ENCODE assay signal across 25 cellular contexts in genomic region chr21:42154237-42155044, GRCh38.
A peak's percentile ranks its signal among the peaks of the same experiment; 100 is the strongest.
DNase-seq lines count a peak whose midpoint lies in the region; ATAC-seq and TF ChIP-seq lines count a peak whose summit lies in the region.
"Had no signal": no experiment of that assay in that cellular context is flagged by ENCODE, and none has a peak within 500 bp of the region (broad histone marks: within the 10 kb centered on the region; RNA-seq: fewer than 3 reads in every experiment).

No MANE protein-coding gene starts in this region.

- peak overlapping the region; percentile 57 for H4K91ac ChIP-seq in neuronal stem cell (ENCODE audit: low read depth, low read length, poor library complexity)

- peak overlapping the region; percentile 36 for H2AK5ac ChIP-seq in neuronal stem cell (ENCODE audit: low read depth, low read length)

- no peak for DNase-seq in activated CD4-positive, alpha-beta memory T cell treated with anti-CD3 and anti-CD28 coated beads, Interleukin-2, amount 10 ng/mL, durations not matched to agents 7 days and 5 days
- DNase-seq in activated CD4-positive, alpha-beta memory T cell treated with anti-CD3 and anti-CD28 coated beads for 36 hours: no peak
- peak; percentile 17 for DNase-seq in endodermal cell
- no peak for DNase-seq in neuronal stem cell (ENCODE audit: low spot score)
- DNase-seq in psoas muscle: no peak
- DNase-seq in GM19238 (ENCODE audit: insufficient read length, low spot score): no peak
- DNase-seq: 8988T; CD4-positive, CD25-positive, alpha-beta regulatory T cell; GM23248; HFFc6; KBM-7; NCI-H1092 treated with DMSO at 0.1 percent for 48 hours; NCI-H146; NCI-H2029 treated with DMSO at 0.1 percent for 48 hours; NCI-H226; NCI-H510A treated with DMSO at 0.1 percent for 48 hours; NCI-H748 treated with DMSO at 0.1 percent for 48 hours; PC-9; RPMI8226; SHP77 had no signal

- H3K14ac ChIP-seq in neuronal stem cell (ENCODE audit: low read length): peak overlapping the region; percentile 83

- intact Hi-C loops in activated CD4-positive, alpha-beta memory T cell treated with anti-CD3 and anti-CD28 coated beads for 36 hours (cut with micrococcal nuclease): no loop called here
- intact Hi-C loops in psoas muscle (cut with DNase I): no loop called here

- H3K27me3 ChIP-seq in BLaER1 treated with 17β-estradiol and CSF1 and Interleukin-3, amounts not matched to agents 10 nM and 100 nM: no peaks in the 10 kb centered on the region
- H3K27me3 ChIP-seq in endodermal cell (ENCODE audit: control insufficient read depth, insufficient read depth, low read length, poor library complexity, severe bottlenecking) (no peaks in the 10 kb centered on the region), neuronal stem cell (ENCODE audit: control insufficient read depth in 3 of 3, insufficient read depth in 3 of 3, low read depth in 1 of 3, low read length in 3 of 3) (peaks cover 0 to 10% (median 0%) of the 10 kb centered on the region in 3 experiments), psoas muscle (ENCODE audit: insufficient read depth in 3 of 3, low read length in 2 of 3) (no peaks in the 10 kb centered on the region)

- no peak overlapping the region for H4K8ac ChIP-seq in neuronal stem cell (ENCODE audit: low read depth, low read length)

- H3K4me2 ChIP-seq in BLaER1 treated with 17β-estradiol and CSF1 and Interleukin-3, amounts not matched to agents 10 nM and 100 nM: peak overlapping the region in 8 of 11 experiments; percentile 19 to 77 (median 62); a peak in 13 of 22 replicates
- H3K4me2 ChIP-seq in neuronal stem cell (ENCODE audit: insufficient read depth, low read length, poor library complexity, severe bottlenecking): no peak overlapping the region
- H3K4me2 ChIP-seq: PC-9 had no signal

- no peak overlapping the region for H3K4ac ChIP-seq in neuronal stem cell (ENCODE audit: low read length)

- H3K27me3 Mint-ChIP-seq in activated CD4-positive, alpha-beta memory T cell treated with anti-CD3 and anti-CD28 coated beads, Interleukin-2, amount 10 ng/mL, durations not matched to agents 7 days and 5 days: peaks cover 9% of the 10 kb centered on the region
- H3K27me3 Mint-ChIP-seq in activated CD4-positive, alpha-beta memory T cell treated with anti-CD3 and anti-CD28 coated beads for 36 hours: no peaks in the 10 kb centered on the region
- H3K27me3 Mint-ChIP-seq in endodermal cell (ENCODE audit: insufficient read depth): no peaks in the 10 kb centered on the region

- H2AFZ ChIP-seq in neuronal stem cell (ENCODE audit: low read length): no peak overlapping the region
- H2AFZ ChIP-seq: GM23248, PC-9 had no signal

- H3K9me3 ChIP-seq in BLaER1 treated with 17β-estradiol and CSF1 and Interleukin-3, amounts not matched to agents 10 nM and 100 nM (replicated peaks in 1 of 11): no peaks in the 10 kb centered on the region
- H3K9me3 ChIP-seq in endodermal cell (ENCODE audit: control insufficient read depth, low read length) (no peaks in the 10 kb centered on the region), neuronal stem cell (replicated peaks in 1 of 2; ENCODE audit: control insufficient read depth in 2 of 2, insufficient read depth in 1 of 2, low read depth in 1 of 2, low read length in 2 of 2) (no peaks in the 10 kb centered on the region), psoas muscle (no peaks in the 10 kb centered on the region)

- H2BK12ac ChIP-seq in neuronal stem cell (ENCODE audit: low read length): no peak overlapping the region

- no peaks in the 10 kb centered on the region for H3K79me1 ChIP-seq in neuronal stem cell (ENCODE audit: low read depth, low read length)

- no peak overlapping the region for H2BK120ac ChIP-seq in neuronal stem cell (ENCODE audit: low read depth, low read length)

- no peak overlapping the region for H3K27ac ChIP-seq in BLaER1 treated with 17β-estradiol and CSF1 and Interleukin-3, amounts not matched to agents 10 nM and 100 nM
- no peak overlapping the region for H3K27ac ChIP-seq in endodermal cell (ENCODE audit: low read depth, low read length)
- H3K27ac ChIP-seq in neuronal stem cell (replicated peaks; ENCODE audit: low read length): no peak overlapping the region
- no peak overlapping the region for H3K27ac ChIP-seq in psoas muscle
- H3K27ac ChIP-seq: GM23248, HL-60, PC-9, SK-N-MC had no signal

- no peaks in the 10 kb centered on the region for H3K36me3 Mint-ChIP-seq in activated CD4-positive, alpha-beta memory T cell treated with anti-CD3 and anti-CD28 coated beads, Interleukin-2, amount 10 ng/mL, durations not matched to agents 7 days and 5 days (ENCODE audit: low read depth)
- H3K36me3 Mint-ChIP-seq in activated CD4-positive, alpha-beta memory T cell treated with anti-CD3 and anti-CD28 coated beads for 36 hours: no peaks in the 10 kb centered on the region
- no peaks in the 10 kb centered on the region for H3K36me3 Mint-ChIP-seq in endodermal cell (ENCODE audit: low read depth)
- H3K36me3 Mint-ChIP-seq: CD4-positive, CD25-positive, alpha-beta regulatory T cell had no signal

- peaks cover 0 to 21% (median 14%) of the 10 kb centered on the region in 10 experiments; a peak in 15 of 20 replicates for H3K4me1 ChIP-seq in BLaER1 treated with 17β-estradiol and CSF1 and Interleukin-3, amounts not matched to agents 10 nM and 100 nM
- no peaks in the 10 kb centered on the region for H3K4me1 ChIP-seq in endodermal cell (ENCODE audit: control insufficient read depth, insufficient read depth, low read length)
- H3K4me1 ChIP-seq in neuronal stem cell (ENCODE audit: control insufficient read depth in 2 of 2, insufficient read depth in 1 of 2, low read depth in 1 of 2, low read length in 2 of 2): peaks cover 0 to 2% of the 10 kb centered on the region in 2 donors
- no peaks in the 10 kb centered on the region for H3K4me1 ChIP-seq in psoas muscle

- no peak overlapping the region for H3K4me3 ChIP-seq in BLaER1 treated with 17β-estradiol and CSF1 and Interleukin-3, amounts not matched to agents 10 nM and 100 nM
- no peak overlapping the region for H3K4me3 ChIP-seq in endodermal cell (ENCODE audit: low read length)
- no peak overlapping the region for H3K4me3 ChIP-seq in neuronal stem cell (ENCODE audit: low read length in 2 of 2)
- H3K4me3 ChIP-seq in psoas muscle: no peak overlapping the region
- H3K4me3 ChIP-seq: GM23248, PC-9, SK-N-MC had no signal

- no peaks in the 10 kb centered on the region for H3K9me3 Mint-ChIP-seq in activated CD4-positive, alpha-beta memory T cell treated with anti-CD3 and anti-CD28 coated beads, Interleukin-2, amount 10 ng/mL, durations not matched to agents 7 days and 5 days
- no peaks in the 10 kb centered on the region for H3K9me3 Mint-ChIP-seq in activated CD4-positive, alpha-beta memory T cell treated with anti-CD3 and anti-CD28 coated beads for 36 hours
- no peaks in the 10 kb centered on the region for H3K9me3 Mint-ChIP-seq in endodermal cell
- H3K9me3 Mint-ChIP-seq: CD4-positive, CD25-positive, alpha-beta regulatory T cell; H9; HFFc6 had no signal

- H3K4me3 Mint-ChIP-seq in activated CD4-positive, alpha-beta memory T cell treated with anti-CD3 and anti-CD28 coated beads, Interleukin-2, amount 10 ng/mL, durations not matched to agents 7 days and 5 days: no peak overlapping the region
- H3K4me3 Mint-ChIP-seq in activated CD4-positive, alpha-beta memory T cell treated with anti-CD3 and anti-CD28 coated beads for 36 hours: no peak overlapping the region
- no peak overlapping the region for H3K4me3 Mint-ChIP-seq in endodermal cell
- H3K4me3 Mint-ChIP-seq: CD4-positive, CD25-positive, alpha-beta regulatory T cell; H9; HFFc6 had no signal

- H3K27ac Mint-ChIP-seq in activated CD4-positive, alpha-beta memory T cell treated with anti-CD3 and anti-CD28 coated beads, Interleukin-2, amount 10 ng/mL, durations not matched to agents 7 days and 5 days: peak overlapping the region; percentile 24
- H3K27ac Mint-ChIP-seq in activated CD4-positive, alpha-beta memory T cell treated with anti-CD3 and anti-CD28 coated beads for 36 hours: no peak overlapping the region
- H3K27ac Mint-ChIP-seq in endodermal cell: no peak overlapping the region
- H3K27ac Mint-ChIP-seq: CD4-positive, CD25-positive, alpha-beta regulatory T cell; H9; HFFc6 had no signal

- no peaks in the 10 kb centered on the region for H4K20me1 ChIP-seq in BLaER1 treated with 17β-estradiol and CSF1 and Interleukin-3, amounts not matched to agents 10 nM and 100 nM

- no peak for ATAC-seq in HG03139 (IDR thresholded peaks at IDR 0.05; ENCODE audit: unreplicated experiment)
- no peak for ATAC-seq in psoas muscle

- no peak overlapping the region for H2BK5ac ChIP-seq in neuronal stem cell (ENCODE audit: low read length)

- no peaks in the 10 kb centered on the region for H3K4me1 Mint-ChIP-seq in activated CD4-positive, alpha-beta memory T cell treated with anti-CD3 and anti-CD28 coated beads, Interleukin-2, amount 10 ng/mL, durations not matched to agents 7 days and 5 days
- H3K4me1 Mint-ChIP-seq in activated CD4-positive, alpha-beta memory T cell treated with anti-CD3 and anti-CD28 coated beads for 36 hours (ENCODE audit: low read depth): no peaks in the 10 kb centered on the region
- H3K4me1 Mint-ChIP-seq in endodermal cell: no peaks in the 10 kb centered on the region
- H3K4me1 Mint-ChIP-seq: H9 had no signal

- CTCF ChIA-PET in activated CD4-positive, alpha-beta memory T cell treated with anti-CD3 and anti-CD28 coated beads, Interleukin-2, amount 10 ng/mL, durations not matched to agents 7 days and 5 days (lab: Charles Lee): interaction anchor here (0.7 to 2.5 kb wide), 3 partner anchors 9 to 338 kb away, joined by 3 to 8 read pairs (median 4); no protein-coding TSS in a partner anchor
- CTCF ChIA-PET in activated CD4-positive, alpha-beta memory T cell treated with anti-CD3 and anti-CD28 coated beads for 36 hours (lab: Charles Lee): interaction anchor here (0.6 to 3.1 kb wide), 5 partner anchors 9 to 157 kb away, joined by 3 to 16 read pairs (median 3); no protein-coding TSS in a partner anchor

- POLR2A ChIA-PET in activated CD4-positive, alpha-beta memory T cell treated with anti-CD3 and anti-CD28 coated beads, Interleukin-2, amount 10 ng/mL, durations not matched to agents 7 days and 5 days (lab: Charles Lee): no interaction called here
- POLR2A ChIA-PET in activated CD4-positive, alpha-beta memory T cell treated with anti-CD3 and anti-CD28 coated beads for 36 hours (lab: Charles Lee): no interaction called here

- H3K36me3 ChIP-seq in BLaER1 treated with 17β-estradiol and CSF1 and Interleukin-3, amounts not matched to agents 10 nM and 100 nM: no peaks in the 10 kb centered on the region
- H3K36me3 ChIP-seq in endodermal cell (ENCODE audit: control insufficient read depth, insufficient read depth, low read length): no peaks in the 10 kb centered on the region
- H3K36me3 ChIP-seq in neuronal stem cell (replicated peaks in 1 of 2; ENCODE audit: control insufficient read depth in 2 of 2, insufficient read depth in 2 of 2, low read length in 2 of 2): no peaks in the 10 kb centered on the region
- no peaks in the 10 kb centered on the region for H3K36me3 ChIP-seq in psoas muscle (ENCODE audit: insufficient read depth in 1 of 2, low read depth in 1 of 2)

- no peak overlapping the region for H3K23ac ChIP-seq in neuronal stem cell (ENCODE audit: low read depth, low read length, poor library complexity)

- H3K18ac ChIP-seq in neuronal stem cell (ENCODE audit: low read length): peak overlapping the region; percentile 49

- 86 to 88% methylated on average over 14 to 17 of the region's 17 CpGs for WGBS in endodermal cell (ENCODE audit: insufficient coverage in 1 of 2, insufficient read length in 1 of 2), 2 experiments
- WGBS in neuronal stem cell (ENCODE audit: extremely low coverage in 2 of 2, insufficient read length in 2 of 2, insufficient replicate concordance in 1 of 2), 2 donors: no CpG with 5 or more reads among the region's 17 CpGs
- 75 to 82% (median 80%) methylated on average over 17 of the region's 17 CpGs for WGBS in psoas muscle, 3 donors

- H2BK15ac ChIP-seq in neuronal stem cell (ENCODE audit: low read length): no peak overlapping the region

- no peak overlapping the region for H3K9ac ChIP-seq in BLaER1 treated with 17β-estradiol and CSF1 and Interleukin-3, amounts not matched to agents 10 nM and 100 nM
- no peak overlapping the region for H3K9ac ChIP-seq in endodermal cell (ENCODE audit: extremely low read depth, low read length, poor library complexity, severe bottlenecking)
- H3K9ac ChIP-seq in neuronal stem cell (ENCODE audit: low read depth, low read length, poor library complexity): no peak overlapping the region
- H3K9ac ChIP-seq: GM23248 had no signal

- TF ChIP-seq CTCF in endodermal cell (conservative IDR thresholded peaks at IDR 0.05) (no peak), psoas muscle (IDR thresholded peaks at IDR 0.05) (no peak)
